Comparison of ENCODE assay signal across 1 cellular context in the genomic region with DNA sequence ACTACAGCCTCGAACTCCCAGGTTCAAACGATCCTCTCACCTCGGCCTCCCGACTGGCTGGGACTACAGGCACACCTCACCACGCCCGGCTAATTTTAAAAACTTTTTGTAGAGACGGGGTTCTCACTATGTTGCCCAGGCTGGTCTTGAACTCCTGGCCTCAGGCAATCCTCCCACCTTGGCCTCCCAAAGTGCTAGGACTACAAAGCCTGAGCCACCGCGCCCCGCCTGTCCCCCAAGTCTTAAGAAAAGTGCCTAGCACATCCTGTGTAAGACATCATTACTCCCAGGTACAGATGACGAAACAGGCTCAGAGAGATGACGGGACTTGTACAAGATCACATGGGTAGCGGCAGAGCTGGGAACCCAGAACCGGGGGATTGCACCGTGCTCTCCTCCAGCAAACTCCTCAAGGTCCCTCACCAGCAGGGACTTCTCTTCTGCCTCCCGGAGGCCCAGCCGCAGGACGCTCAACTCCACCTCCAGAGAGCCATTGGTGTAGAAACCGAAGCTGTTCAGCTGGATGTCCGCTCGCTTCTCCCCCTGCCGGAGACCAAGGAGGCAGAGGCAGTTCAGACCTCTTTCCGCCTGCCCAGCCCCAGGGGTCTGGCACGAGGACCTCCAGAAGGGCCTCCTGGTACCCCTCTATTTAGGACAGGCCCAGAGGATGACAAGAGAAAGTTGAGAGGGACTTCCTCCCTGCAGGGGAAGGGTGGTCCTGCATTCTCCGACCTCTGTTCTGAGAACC.
TF ChIP-seq lines count a peak whose summit lies in the region.

No MANE protein-coding gene starts in this region.

TF ChIP-seq in K562, 482 proteins besides CTCF, POLR2A, EP300 and RAD21 (continued from another document and continues in another):
- TF ChIP-seq, protein P1, sequence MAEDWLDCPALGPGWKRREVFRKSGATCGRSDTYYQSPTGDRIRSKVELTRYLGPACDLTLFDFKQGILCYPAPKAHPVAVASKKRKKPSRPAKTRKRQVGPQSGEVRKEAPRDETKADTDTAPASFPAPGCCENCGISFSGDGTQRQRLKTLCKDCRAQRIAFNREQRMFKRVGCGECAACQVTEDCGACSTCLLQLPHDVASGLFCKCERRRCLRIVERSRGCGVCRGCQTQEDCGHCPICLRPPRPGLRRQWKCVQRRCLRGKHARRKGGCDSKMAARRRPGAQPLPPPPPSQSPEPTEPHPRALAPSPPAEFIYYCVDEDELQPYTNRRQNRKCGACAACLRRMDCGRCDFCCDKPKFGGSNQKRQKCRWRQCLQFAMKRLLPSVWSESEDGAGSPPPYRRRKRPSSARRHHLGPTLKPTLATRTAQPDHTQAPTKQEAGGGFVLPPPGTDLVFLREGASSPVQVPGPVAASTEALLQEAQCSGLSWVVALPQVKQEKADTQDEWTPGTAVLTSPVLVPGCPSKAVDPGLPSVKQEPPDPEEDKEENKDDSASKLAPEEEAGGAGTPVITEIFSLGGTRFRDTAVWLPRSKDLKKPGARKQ (CRISPR knock-in tag; IDR thresholded peaks at IDR 0.05) = no peak
- TF ChIP-seq ZKSCAN1 (IDR thresholded peaks at IDR 0.05; ENCODE audit: low read depth, low read length) (no peak), TEAD4 (IDR thresholded peaks at IDR 0.05; ENCODE audit: low read length) (peak; percentile 8; the same call in 1 of the 2 replicates), TEAD4 (CRISPR knock-in tag; IDR thresholded peaks at IDR 0.05; ENCODE audit: borderline replicate concordance) (no peak), ZNF717 (CRISPR knock-in tag; IDR thresholded peaks at IDR 0.05) (no peak), CCNT2 (IDR thresholded peaks at IDR 0.05; ENCODE audit: borderline replicate concordance, extremely low read depth, insufficient read length, low read depth, low read length) (no peak), ZNF699 (CRISPR knock-in tag; IDR thresholded peaks at IDR 0.05; ENCODE audit: insufficient replicate concordance) (no peak), TRIM28 (IDR thresholded peaks at IDR 0.05) (peak; percentile 20; the same call in 1 of the 2 replicates), BHLHE40 (IDR thresholded peaks at IDR 0.05; ENCODE audit: low read length) (peak; percentile 33; the same call in 1 of the 2 replicates), DACH1 (IDR thresholded peaks at IDR 0.05; ENCODE audit: partially characterized antibody) (peak; percentile 8), HIVEP1 (CRISPR knock-in tag; IDR thresholded peaks at IDR 0.05) (no peak), TCFL5 (CRISPR knock-in tag; conservative IDR thresholded peaks at IDR 0.05) (no peak), BRCA1 (IDR thresholded peaks at IDR 0.05) (no peak), BRCA1 (CRISPR knock-in tag; IDR thresholded peaks at IDR 0.05) (no peak), DPF2 (IDR thresholded peaks at IDR 0.05) (peak; percentile 26; the same call in 1 of the 2 replicates), JUND (IDR thresholded peaks at IDR 0.05; ENCODE audit: borderline replicate concordance, low read depth, low read length) (peak; percentile 39; the same call in 1 of the 2 replicates), JUND (tag; IDR thresholded peaks at IDR 0.05; ENCODE audit: borderline replicate concordance, low read depth, low read length) (peak; percentile 56; the same call in 1 of the 3 replicates), SAFB2 (IDR thresholded peaks at IDR 0.05; ENCODE audit: borderline replicate concordance, low read depth, low read length, severe bottlenecking) (no peak), FOXK2 (conservative IDR thresholded peaks at IDR 0.05 in 1 of 2, IDR thresholded peaks at IDR 0.05 in 1 of 2; ENCODE audit: low read depth in 2 of 2) (no peak), RBFOX2 (IDR thresholded peaks at IDR 0.05; ENCODE audit: low read depth, low read length) (peak; percentile 61; the same call in 1 of the 2 replicates), NRF1 (conservative IDR thresholded peaks at IDR 0.05 in 1 of 2, IDR thresholded peaks at IDR 0.05 in 1 of 2) (peak; percentile 44 to 60; a peak in 3 of 4 replicates), TOE1 (IDR thresholded peaks at IDR 0.05; ENCODE audit: borderline replicate concordance) (peak; percentile 37; the same call in 1 of the 2 replicates), TOE1 (CRISPR knock-in tag; IDR thresholded peaks at IDR 0.05; ENCODE audit: borderline replicate concordance, low read depth) (peak; percentile 32; the same call in 1 of the 2 replicates), RAD51 (IDR thresholded peaks at IDR 0.05; ENCODE audit: borderline replicate concordance, low read depth) (peak; percentile 65), PHF8 (IDR thresholded peaks at IDR 0.05; ENCODE audit: borderline replicate concordance, low read length) (peak; percentile 47; the same call in 1 of the 2 replicates), ZBED1 (IDR thresholded peaks at IDR 0.05) (no peak), GTF2E2 (tag; IDR thresholded peaks at IDR 0.05) (0 out of 2 replicates have a peak, but pooled peaks have one; percentile 17), NONO (IDR thresholded peaks at IDR 0.05; ENCODE audit: low read depth in 2 of 2, low read length in 1 of 2) (0 out of 4 replicates have a peak, but pooled peaks of 1 of the 2 experiments have one; percentile 62), HSF4 (CRISPR knock-in tag; IDR thresholded peaks at IDR 0.05; ENCODE audit: borderline replicate concordance) (no peak), KDM5B (IDR thresholded peaks at IDR 0.05; ENCODE audit: insufficient replicate concordance, low read depth, low read length) (peak; percentile 85), ZNF3 (CRISPR knock-in tag; IDR thresholded peaks at IDR 0.05) (no peak), NR1H2 (CRISPR knock-in tag; IDR thresholded peaks at IDR 0.05) (no peak), POLR2G (IDR thresholded peaks at IDR 0.05; ENCODE audit: low read depth, low read length) (peak; percentile 64)
- TF ChIP-seq, protein P2, sequence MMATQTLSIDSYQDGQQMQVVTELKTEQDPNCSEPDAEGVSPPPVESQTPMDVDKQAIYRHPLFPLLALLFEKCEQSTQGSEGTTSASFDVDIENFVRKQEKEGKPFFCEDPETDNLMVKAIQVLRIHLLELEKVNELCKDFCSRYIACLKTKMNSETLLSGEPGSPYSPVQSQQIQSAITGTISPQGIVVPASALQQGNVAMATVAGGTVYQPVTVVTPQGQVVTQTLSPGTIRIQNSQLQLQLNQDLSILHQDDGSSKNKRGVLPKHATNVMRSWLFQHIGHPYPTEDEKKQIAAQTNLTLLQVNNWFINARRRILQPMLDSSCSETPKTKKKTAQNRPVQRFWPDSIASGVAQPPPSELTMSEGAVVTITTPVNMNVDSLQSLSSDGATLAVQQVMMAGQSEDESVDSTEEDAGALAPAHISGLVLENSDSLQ (IDR thresholded peaks at IDR 0.05) = 0 out of 2 replicates have a peak, but pooled peaks have one; percentile 12
- TF ChIP-seq, protein P3, sequence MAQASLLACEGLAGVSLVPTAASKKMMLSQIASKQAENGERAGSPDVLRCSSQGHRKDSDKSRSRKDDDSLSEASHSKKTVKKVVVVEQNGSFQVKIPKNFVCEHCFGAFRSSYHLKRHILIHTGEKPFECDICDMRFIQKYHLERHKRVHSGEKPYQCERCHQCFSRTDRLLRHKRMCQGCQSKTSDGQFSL (CRISPR knock-in tag; IDR thresholded peaks at IDR 0.05) = no peak
- TF ChIP-seq, protein P3 (tag; IDR thresholded peaks at IDR 0.05) = no peak
- TF ChIP-seq, protein P4, sequence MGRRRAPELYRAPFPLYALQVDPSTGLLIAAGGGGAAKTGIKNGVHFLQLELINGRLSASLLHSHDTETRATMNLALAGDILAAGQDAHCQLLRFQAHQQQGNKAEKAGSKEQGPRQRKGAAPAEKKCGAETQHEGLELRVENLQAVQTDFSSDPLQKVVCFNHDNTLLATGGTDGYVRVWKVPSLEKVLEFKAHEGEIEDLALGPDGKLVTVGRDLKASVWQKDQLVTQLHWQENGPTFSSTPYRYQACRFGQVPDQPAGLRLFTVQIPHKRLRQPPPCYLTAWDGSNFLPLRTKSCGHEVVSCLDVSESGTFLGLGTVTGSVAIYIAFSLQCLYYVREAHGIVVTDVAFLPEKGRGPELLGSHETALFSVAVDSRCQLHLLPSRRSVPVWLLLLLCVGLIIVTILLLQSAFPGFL (CRISPR knock-in tag; IDR thresholded peaks at IDR 0.05) = peak; percentile 62; the same call in 1 of the 2 replicates
- TF ChIP-seq, protein P5, sequence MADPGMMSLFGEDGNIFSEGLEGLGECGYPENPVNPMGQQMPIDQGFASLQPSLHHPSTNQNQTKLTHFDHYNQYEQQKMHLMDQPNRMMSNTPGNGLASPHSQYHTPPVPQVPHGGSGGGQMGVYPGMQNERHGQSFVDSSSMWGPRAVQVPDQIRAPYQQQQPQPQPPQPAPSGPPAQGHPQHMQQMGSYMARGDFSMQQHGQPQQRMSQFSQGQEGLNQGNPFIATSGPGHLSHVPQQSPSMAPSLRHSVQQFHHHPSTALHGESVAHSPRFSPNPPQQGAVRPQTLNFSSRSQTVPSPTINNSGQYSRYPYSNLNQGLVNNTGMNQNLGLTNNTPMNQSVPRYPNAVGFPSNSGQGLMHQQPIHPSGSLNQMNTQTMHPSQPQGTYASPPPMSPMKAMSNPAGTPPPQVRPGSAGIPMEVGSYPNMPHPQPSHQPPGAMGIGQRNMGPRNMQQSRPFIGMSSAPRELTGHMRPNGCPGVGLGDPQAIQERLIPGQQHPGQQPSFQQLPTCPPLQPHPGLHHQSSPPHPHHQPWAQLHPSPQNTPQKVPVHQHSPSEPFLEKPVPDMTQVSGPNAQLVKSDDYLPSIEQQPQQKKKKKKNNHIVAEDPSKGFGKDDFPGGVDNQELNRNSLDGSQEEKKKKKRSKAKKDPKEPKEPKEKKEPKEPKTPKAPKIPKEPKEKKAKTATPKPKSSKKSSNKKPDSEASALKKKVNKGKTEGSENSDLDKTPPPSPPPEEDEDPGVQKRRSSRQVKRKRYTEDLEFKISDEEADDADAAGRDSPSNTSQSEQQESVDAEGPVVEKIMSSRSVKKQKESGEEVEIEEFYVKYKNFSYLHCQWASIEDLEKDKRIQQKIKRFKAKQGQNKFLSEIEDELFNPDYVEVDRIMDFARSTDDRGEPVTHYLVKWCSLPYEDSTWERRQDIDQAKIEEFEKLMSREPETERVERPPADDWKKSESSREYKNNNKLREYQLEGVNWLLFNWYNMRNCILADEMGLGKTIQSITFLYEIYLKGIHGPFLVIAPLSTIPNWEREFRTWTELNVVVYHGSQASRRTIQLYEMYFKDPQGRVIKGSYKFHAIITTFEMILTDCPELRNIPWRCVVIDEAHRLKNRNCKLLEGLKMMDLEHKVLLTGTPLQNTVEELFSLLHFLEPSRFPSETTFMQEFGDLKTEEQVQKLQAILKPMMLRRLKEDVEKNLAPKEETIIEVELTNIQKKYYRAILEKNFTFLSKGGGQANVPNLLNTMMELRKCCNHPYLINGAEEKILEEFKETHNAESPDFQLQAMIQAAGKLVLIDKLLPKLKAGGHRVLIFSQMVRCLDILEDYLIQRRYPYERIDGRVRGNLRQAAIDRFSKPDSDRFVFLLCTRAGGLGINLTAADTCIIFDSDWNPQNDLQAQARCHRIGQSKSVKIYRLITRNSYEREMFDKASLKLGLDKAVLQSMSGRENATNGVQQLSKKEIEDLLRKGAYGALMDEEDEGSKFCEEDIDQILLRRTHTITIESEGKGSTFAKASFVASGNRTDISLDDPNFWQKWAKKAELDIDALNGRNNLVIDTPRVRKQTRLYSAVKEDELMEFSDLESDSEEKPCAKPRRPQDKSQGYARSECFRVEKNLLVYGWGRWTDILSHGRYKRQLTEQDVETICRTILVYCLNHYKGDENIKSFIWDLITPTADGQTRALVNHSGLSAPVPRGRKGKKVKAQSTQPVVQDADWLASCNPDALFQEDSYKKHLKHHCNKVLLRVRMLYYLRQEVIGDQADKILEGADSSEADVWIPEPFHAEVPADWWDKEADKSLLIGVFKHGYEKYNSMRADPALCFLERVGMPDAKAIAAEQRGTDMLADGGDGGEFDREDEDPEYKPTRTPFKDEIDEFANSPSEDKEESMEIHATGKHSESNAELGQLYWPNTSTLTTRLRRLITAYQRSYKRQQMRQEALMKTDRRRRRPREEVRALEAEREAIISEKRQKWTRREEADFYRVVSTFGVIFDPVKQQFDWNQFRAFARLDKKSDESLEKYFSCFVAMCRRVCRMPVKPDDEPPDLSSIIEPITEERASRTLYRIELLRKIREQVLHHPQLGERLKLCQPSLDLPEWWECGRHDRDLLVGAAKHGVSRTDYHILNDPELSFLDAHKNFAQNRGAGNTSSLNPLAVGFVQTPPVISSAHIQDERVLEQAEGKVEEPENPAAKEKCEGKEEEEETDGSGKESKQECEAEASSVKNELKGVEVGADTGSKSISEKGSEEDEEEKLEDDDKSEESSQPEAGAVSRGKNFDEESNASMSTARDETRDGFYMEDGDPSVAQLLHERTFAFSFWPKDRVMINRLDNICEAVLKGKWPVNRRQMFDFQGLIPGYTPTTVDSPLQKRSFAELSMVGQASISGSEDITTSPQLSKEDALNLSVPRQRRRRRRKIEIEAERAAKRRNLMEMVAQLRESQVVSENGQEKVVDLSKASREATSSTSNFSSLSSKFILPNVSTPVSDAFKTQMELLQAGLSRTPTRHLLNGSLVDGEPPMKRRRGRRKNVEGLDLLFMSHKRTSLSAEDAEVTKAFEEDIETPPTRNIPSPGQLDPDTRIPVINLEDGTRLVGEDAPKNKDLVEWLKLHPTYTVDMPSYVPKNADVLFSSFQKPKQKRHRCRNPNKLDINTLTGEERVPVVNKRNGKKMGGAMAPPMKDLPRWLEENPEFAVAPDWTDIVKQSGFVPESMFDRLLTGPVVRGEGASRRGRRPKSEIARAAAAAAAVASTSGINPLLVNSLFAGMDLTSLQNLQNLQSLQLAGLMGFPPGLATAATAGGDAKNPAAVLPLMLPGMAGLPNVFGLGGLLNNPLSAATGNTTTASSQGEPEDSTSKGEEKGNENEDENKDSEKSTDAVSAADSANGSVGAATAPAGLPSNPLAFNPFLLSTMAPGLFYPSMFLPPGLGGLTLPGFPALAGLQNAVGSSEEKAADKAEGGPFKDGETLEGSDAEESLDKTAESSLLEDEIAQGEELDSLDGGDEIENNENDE (IDR thresholded peaks at IDR 0.05; ENCODE audit: low read depth, low read length) = peak; percentile 39
- TF ChIP-seq, protein P6, sequence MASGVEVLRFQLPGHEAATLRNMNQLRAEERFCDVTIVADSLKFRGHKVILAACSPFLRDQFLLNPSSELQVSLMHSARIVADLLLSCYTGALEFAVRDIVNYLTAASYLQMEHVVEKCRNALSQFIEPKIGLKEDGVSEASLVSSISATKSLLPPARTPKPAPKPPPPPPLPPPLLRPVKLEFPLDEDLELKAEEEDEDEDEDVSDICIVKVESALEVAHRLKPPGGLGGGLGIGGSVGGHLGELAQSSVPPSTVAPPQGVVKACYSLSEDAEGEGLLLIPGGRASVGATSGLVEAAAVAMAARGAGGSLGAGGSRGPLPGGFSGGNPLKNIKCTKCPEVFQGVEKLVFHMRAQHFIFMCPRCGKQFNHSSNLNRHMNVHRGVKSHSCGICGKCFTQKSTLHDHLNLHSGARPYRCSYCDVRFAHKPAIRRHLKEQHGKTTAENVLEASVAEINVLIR (CRISPR knock-in tag; IDR thresholded peaks at IDR 0.05) = peak; percentile 47; the same call in 1 of the 2 replicates
- TF ChIP-seq, protein P7, sequence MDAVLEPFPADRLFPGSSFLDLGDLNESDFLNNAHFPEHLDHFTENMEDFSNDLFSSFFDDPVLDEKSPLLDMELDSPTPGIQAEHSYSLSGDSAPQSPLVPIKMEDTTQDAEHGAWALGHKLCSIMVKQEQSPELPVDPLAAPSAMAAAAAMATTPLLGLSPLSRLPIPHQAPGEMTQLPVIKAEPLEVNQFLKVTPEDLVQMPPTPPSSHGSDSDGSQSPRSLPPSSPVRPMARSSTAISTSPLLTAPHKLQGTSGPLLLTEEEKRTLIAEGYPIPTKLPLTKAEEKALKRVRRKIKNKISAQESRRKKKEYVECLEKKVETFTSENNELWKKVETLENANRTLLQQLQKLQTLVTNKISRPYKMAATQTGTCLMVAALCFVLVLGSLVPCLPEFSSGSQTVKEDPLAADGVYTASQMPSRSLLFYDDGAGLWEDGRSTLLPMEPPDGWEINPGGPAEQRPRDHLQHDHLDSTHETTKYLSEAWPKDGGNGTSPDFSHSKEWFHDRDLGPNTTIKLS (IDR thresholded peaks at IDR 0.05; ENCODE audit: borderline replicate concordance, low read depth) = no peak
